Comparison of ENCODE assay signal across 18 cellular contexts in genomic region chr6:21354805-21355238, GRCh38.
DNase-seq lines count a peak whose midpoint lies in the region; ATAC-seq and TF ChIP-seq lines count a peak whose summit lies in the region.
"Had no signal": no experiment of that assay in that cellular context is flagged by ENCODE, and none has a peak within 500 bp of the region (broad histone marks: within the 10 kb centered on the region; RNA-seq: fewer than 3 reads in every experiment).

No MANE protein-coding gene starts in this region.

- H3K4me2 ChIP-seq in neural cell (ENCODE audit: low read length) = no peak overlapping the region

- H3F3A ChIP-seq in neural cell (ENCODE audit: insufficient read depth, low read length, poor library complexity, severe bottlenecking) = no peaks in the 10 kb centered on the region

- no peaks in the 10 kb centered on the region for H3K27me3 Mint-ChIP-seq in brain
- H3K27me3 Mint-ChIP-seq: T-helper 17 cell had no signal

- H3K9me3 Mint-ChIP-seq in brain = peaks cover 0 to 6% (median 4%) of the 10 kb centered on the region in 5 experiments

- no peak for TF ChIP-seq EP300 in neural cell (conservative IDR thresholded peaks at IDR 0.05; ENCODE audit: poor library complexity, severe bottlenecking)

- H3K4me1 Mint-ChIP-seq in brain = peaks cover 32% of the 10 kb centered on the region

- no peaks in the 10 kb centered on the region for H3K79me2 ChIP-seq in neural cell (replicated peaks; ENCODE audit: insufficient read depth, low read length)

- H4K20me1 ChIP-seq in neural cell (ENCODE audit: insufficient read depth) = no peaks in the 10 kb centered on the region

- ATAC-seq in HG02763 (IDR thresholded peaks at IDR 0.05; ENCODE audit: unreplicated experiment) = peak; percentile 48
- no peak for ATAC-seq in HG02852 (IDR thresholded peaks at IDR 0.05; ENCODE audit: unreplicated experiment)
- ATAC-seq: activated CD4-positive, CD25-positive, alpha-beta regulatory T cell treated with anti-CD3 and anti-CD28 coated beads, Interleukin-2, amount 50 U/mL, for 24 hours; sciatic nerve; T-helper 17 cell had no signal

- no peaks in the 10 kb centered on the region for H3K9me2 ChIP-seq in neural cell (ENCODE audit: insufficient read depth, low read length)

- no peaks in the 10 kb centered on the region for H3K9me3 ChIP-seq in neural cell (ENCODE audit: low read length)
- H3K9me3 ChIP-seq: tibial nerve had no signal

- DNase-seq in GM12865 (ENCODE audit: low read depth) = peak; percentile 42
- DNase-seq in DMS153 (lab: John Stamatoyannopoulos, UW) = no peak
- no peak for DNase-seq in activated CD4-positive, CD25-positive, alpha-beta regulatory T cell (lab: John Stamatoyannopoulos, UW)
- DNase-seq in HuH-7.5 (ENCODE audit: low spot score) = no peak
- DNase-seq: activated naive CD4-positive, alpha-beta T cell treated with Interleukin-2 at 50 U/mL for 16 hours; brain microvascular endothelial cell; effector CD8-positive, alpha-beta T cell; H7; NCI-H187 treated with DMSO at 0.1 percent for 48 hours; stimulated activated CD4-positive, alpha-beta T cell treated with anti-CD3 and anti-CD28 coated beads, Interleukin-4, amount 100 ng/mL, for 4 hours; T-helper 17 cell had no signal

- no peaks in the 10 kb centered on the region for H3K36me3 Mint-ChIP-seq in brain

- no peak for TF ChIP-seq RAD21 in neural cell (conservative IDR thresholded peaks at IDR 0.05)

- peak overlapping the region in 3 of 5 experiments; percentile 53 to 77 (median 59) for H3K27ac Mint-ChIP-seq in brain
- H3K27ac Mint-ChIP-seq: T-helper 17 cell had no signal

- H3K27ac ChIP-seq in neural cell (ENCODE audit: low read length) = no peak overlapping the region
- H3K27ac ChIP-seq: brain microvascular endothelial cell, tibial nerve had no signal

- TF ChIP-seq CTCF in GM12865 (IDR thresholded peaks at IDR 0.05; ENCODE audit: insufficient read depth, low read depth, low read length, missing control alignments) (no peak), brain (conservative IDR thresholded peaks at IDR 0.05) (no peak), neural cell (IDR thresholded peaks at IDR 0.05; ENCODE audit: poor library complexity, severe bottlenecking) (no peak)

- no peak overlapping the region for H2AFZ ChIP-seq in neural cell (ENCODE audit: low read depth, low read length)

- H3K9ac ChIP-seq in neural cell (ENCODE audit: low read length) = no peak overlapping the region

- no peak overlapping the region for H3K4me3 Mint-ChIP-seq in brain
- H3K4me3 Mint-ChIP-seq: T-helper 17 cell had no signal

- H3K4me3 ChIP-seq in GM12865 (ENCODE audit: low read depth, low read length) = no peak overlapping the region
- H3K4me3 ChIP-seq in neural cell (ENCODE audit: low read length) = no peak overlapping the region
- H3K4me3 ChIP-seq: tibial nerve had no signal

- no peaks in the 10 kb centered on the region for H3K27me3 ChIP-seq in neural cell (ENCODE audit: insufficient read depth, low read depth, low read length)
- H3K27me3 ChIP-seq: brain microvascular endothelial cell, tibial nerve had no signal

- no peaks in the 10 kb centered on the region for H3K36me3 ChIP-seq in neural cell (ENCODE audit: insufficient read depth, low read length)
- H3K36me3 ChIP-seq: brain microvascular endothelial cell, tibial nerve had no signal

TF ChIP-seq in neural cell, 6 proteins besides CTCF, POLR2A, EP300 and RAD21:
- TF ChIP-seq MXI1 (conservative IDR thresholded peaks at IDR 0.05; ENCODE audit: poor library complexity, severe bottlenecking) = no peak
- TF ChIP-seq TAF1 (IDR thresholded peaks at IDR 0.05; ENCODE audit: low read depth) = no peak
- no peak for TF ChIP-seq REST (IDR thresholded peaks at IDR 0.05; ENCODE audit: borderline replicate concordance)
- peak; percentile 14 for TF ChIP-seq POLR2AphosphoS5 (IDR thresholded peaks at IDR 0.05)
- TF ChIP-seq EZH2 (IDR thresholded peaks at IDR 0.05; ENCODE audit: borderline replicate concordance, insufficient read depth, low read length, poor library complexity, severe bottlenecking) = no peak
- TF ChIP-seq SMC3 (conservative IDR thresholded peaks at IDR 0.05; ENCODE audit: poor library complexity) = no peak
